ENCODE assay signal across 8 cellular contexts in the genomic region with DNA sequence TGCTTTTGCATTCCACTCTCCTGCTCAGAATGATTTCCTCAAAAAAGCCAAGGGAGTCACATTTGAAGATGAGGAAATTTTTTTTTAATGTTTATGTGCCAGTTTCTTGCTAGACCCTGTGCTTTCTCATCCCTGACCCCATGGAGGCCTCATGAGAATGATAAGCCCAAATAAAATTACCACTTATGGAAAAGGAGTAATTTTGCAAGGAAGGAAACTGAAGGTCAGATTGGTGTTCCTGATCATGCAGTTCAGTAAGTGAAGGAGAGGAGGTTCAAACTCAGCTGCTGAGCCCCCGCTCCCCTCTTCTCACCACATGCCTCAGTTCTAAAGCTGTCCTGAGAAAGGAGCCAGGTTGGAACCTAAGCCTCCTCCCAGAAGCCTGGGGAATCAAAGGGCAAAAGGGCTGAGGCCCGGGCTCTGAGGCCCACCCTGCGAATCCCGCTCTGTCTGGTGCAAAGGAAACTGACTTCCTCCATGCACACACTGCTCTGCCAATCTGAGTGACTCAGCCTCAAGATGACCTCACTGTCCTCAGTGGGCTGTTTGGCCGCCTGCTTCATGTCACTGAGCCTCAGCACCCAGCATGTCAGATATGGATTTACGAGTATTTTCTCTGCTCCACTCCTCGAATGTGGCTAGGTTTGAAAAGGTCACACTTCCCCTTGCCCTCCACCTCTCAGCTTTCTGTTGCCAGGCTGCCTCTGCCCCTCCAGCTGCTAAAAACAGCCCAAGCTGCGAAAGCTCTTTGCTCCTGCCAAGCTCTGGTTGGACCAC. TPM values are rescaled to one million over a fixed set of nuclear protein-coding genes. Genes with fewer than 3 reads are reported as not detected.
DNase-seq lines count a peak whose midpoint lies in the region; ATAC-seq, FAIRE-seq and TF ChIP-seq lines count a peak whose summit lies in the region.

No MANE protein-coding gene starts in this region.

- no peaks in the 10 kb centered on the region for H3K36me3 Mint-ChIP-seq in endothelial cell (ENCODE audit: low read depth, unreplicated experiment)

- H3K36me3 ChIP-seq in Panc1 (ENCODE audit: control insufficient read depth, insufficient read depth, low read length) (no peaks in the 10 kb centered on the region), mucosa of stomach (ENCODE audit: control insufficient read depth, insufficient read depth, low read length) (no peaks in the 10 kb centered on the region)

- in situ Hi-C loops in Panc1 (cut with HindIII; ENCODE audit: low pct_unique_long_range_greater_than_20kb, low sequenced_read_pairs): no loop called here

- no peak overlapping the region for H3K4me3 Mint-ChIP-seq in endothelial cell (ENCODE audit: unreplicated experiment)

- H3K4me3 ChIP-seq in Panc1 (ENCODE audit: low read depth in 2 of 2, low read length in 2 of 2) (no peak overlapping the region), mucosa of stomach (ENCODE audit: low read length) (no peak overlapping the region)

- POLR2A ChIA-PET in Panc1 (lab: Charles Lee): interaction anchor here (0.5 kb wide), 1 partner anchor 138 kb away, joined by 5 read pairs; no protein-coding TSS in a partner anchor

- peak; percentile 72 for ATAC-seq in Panc1
- no peak for ATAC-seq in GM21390 (IDR thresholded peaks at IDR 0.05; ENCODE audit: unreplicated experiment)

- TF ChIP-seq CTCF in Panc1 (IDR thresholded peaks at IDR 0.05) (no peak), endothelial cell (IDR thresholded peaks at IDR 0.05; ENCODE audit: unreplicated experiment) (no peak)

- H3K9ac ChIP-seq in mucosa of stomach (ENCODE audit: low read length): peak overlapping the region; percentile 51

- BruUV-seq in Panc1 (replicated peaks; lab: Mats Ljungman, UMichigan): no TSS peak

- peaks cover 27% of the 10 kb centered on the region for H3K4me1 Mint-ChIP-seq in endothelial cell (ENCODE audit: unreplicated experiment)

- H3K27ac Mint-ChIP-seq in endothelial cell (ENCODE audit: unreplicated experiment): peak overlapping the region; percentile 9

- no peaks in the 10 kb centered on the region for H3K27me3 ChIP-seq in Panc1 (ENCODE audit: control insufficient read depth, insufficient read depth, low read length)
- H3K27me3 ChIP-seq in mucosa of stomach (ENCODE audit: control insufficient read depth, insufficient read depth, low read length): no peaks in the 10 kb centered on the region

- CTCF ChIA-PET in Panc1 (lab: Charles Lee): interaction anchor here (1.1 kb wide), 1 partner anchor 18 kb away, joined by 3 read pairs; no protein-coding TSS in a partner anchor

- H3K4me1 ChIP-seq in Panc1 (ENCODE audit: control insufficient read depth, insufficient read depth, low read length) (peaks cover 18% of the 10 kb centered on the region), mucosa of stomach (ENCODE audit: control insufficient read depth, insufficient read depth, low read length) (peaks cover 36% of the 10 kb centered on the region)

- DNase-seq in Daoy (ENCODE audit: low read depth): peak; percentile 83
- no peak for DNase-seq in Panc1 (ENCODE audit: low read depth, low spot score)
- DNase-seq in endothelial cell (ENCODE audit: low spot score): no peak
- peak; percentile 84 for DNase-seq in urothelium cell line (ENCODE audit: low spot score)
- no peak for DNase-seq in HuH-7 (ENCODE audit: low spot score)
- DNase-seq in NCI-H2171 treated with DMSO at 0.1 percent for 48 hours (lab: John Stamatoyannopoulos, UW): no peak

- no peaks in the 10 kb centered on the region for H3K9me3 Mint-ChIP-seq in endothelial cell (ENCODE audit: unreplicated experiment)

- H3K27me3 Mint-ChIP-seq in endothelial cell (ENCODE audit: unreplicated experiment): peaks cover 7% of the 10 kb centered on the region

- peak; percentile 50 for FAIRE-seq in urothelium cell line (lab: Jason Lieb, UNC)

- intact Hi-C loops in Panc1 (cut with micrococcal nuclease; ENCODE audit: unreplicated experiment): loop anchor here (10.0 kb wide), 1 partner anchor 224 kb away; no protein-coding TSS in a partner anchor

- H3K27ac ChIP-seq in Panc1 (ENCODE audit: low read length): peak overlapping the region; percentile 70

- H3K9me3 ChIP-seq in Panc1 (ENCODE audit: control insufficient read depth, insufficient read depth, low read depth, low read length) (no peaks in the 10 kb centered on the region), mucosa of stomach (ENCODE audit: control insufficient read depth, low read length) (no peaks in the 10 kb centered on the region)

RNA-seq across cellular contexts. Expression of a gene that starts 56.9 kb away (rescaled TPM):
- total RNA-seq in Daoy (2014; rRNA removed; shearing (Covaris generic)): 87.9 and 97.5 TPM in 2 replicates
- total RNA-seq in Panc1 (2021; ENCODE audit: unreplicated experiment): 309 TPM
- polyA plus RNA-seq in Panc1 (2012; ENCODE audit: insufficient read length): 366 TPM
- 216 TPM for total RNA-seq in endothelial cell (ENCODE audit: unreplicated experiment)

Comparison
In these comparisons a context has a peak if more than half of its experiments do, and no peak if none do; other contexts are left out.
1. DNase-seq: peak in Daoy (single experiment) and urothelium cell line (single experiment); none in Panc1 (single experiment), endothelial cell (single experiment), HuH-7 (single experiment) and NCI-H2171 treated with DMSO at 0.1 percent for 48 hours (single experiment).